11 cellular contexts compared by ENCODE assay signal in the genomic region with DNA sequence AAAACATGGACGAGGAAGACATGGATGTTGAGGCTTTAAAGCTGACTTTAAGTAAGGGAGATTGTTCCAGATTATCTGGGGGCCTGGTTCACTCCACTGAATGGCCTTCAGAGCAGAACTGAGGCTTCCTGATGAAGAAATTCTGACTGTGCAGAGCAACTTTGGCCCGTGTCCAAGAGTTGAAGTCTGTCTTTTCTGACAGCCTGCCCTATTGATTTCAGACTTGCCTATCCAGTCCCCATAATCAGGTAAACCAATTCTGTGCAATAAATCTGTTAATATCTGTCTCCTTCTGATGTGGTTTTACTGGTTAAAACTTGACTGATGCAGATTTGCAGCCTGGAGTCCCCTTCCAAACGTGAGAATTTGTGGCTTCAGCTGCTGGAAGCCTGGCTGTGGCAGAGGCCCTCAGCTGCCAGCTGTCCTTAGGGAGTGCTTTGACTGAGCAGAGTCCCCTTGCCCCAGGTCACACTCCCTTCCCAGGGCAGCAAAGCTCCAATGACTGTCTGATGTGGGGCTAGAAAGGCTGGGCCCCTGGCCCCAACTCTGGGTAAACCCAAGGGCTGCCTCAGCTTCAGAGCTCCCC.
DNase-seq lines count a peak whose midpoint lies in the region; ATAC-seq, FAIRE-seq and TF ChIP-seq lines count a peak whose summit lies in the region.
"Had no signal": no experiment of that assay in that cellular context is flagged by ENCODE, and none has a peak within 500 bp of the region (broad histone marks: within the 10 kb centered on the region; RNA-seq: fewer than 3 reads in every experiment).

No MANE protein-coding gene starts in this region.

- H3K9me3 ChIP-seq in DND-41 (ENCODE audit: insufficient read depth, low read length, severe bottlenecking), result no peaks in the 10 kb centered on the region
- H3K9me3 ChIP-seq in GM12878 (replicated peaks; ENCODE audit: control insufficient read depth, insufficient read depth, low read length), result no peaks in the 10 kb centered on the region
- no peaks in the 10 kb centered on the region for H3K9me3 ChIP-seq in mesenchymal stem cell (ENCODE audit: control insufficient read depth, low read length)

- TF ChIP-seq RAD21 in GM12878 (IDR thresholded peaks at IDR 0.05; ENCODE audit: insufficient read depth, low read depth, low read length), result no peak

- TF ChIP-seq CTCF in DND-41 (IDR thresholded peaks at IDR 0.05; ENCODE audit: borderline replicate concordance, extremely low read depth, low read length, poor library complexity, severe bottlenecking), result no peak
- TF ChIP-seq CTCF in GM12878 (IDR thresholded peaks at IDR 0.05 in 2 of 3, conservative IDR thresholded peaks at IDR 0.05 in 1 of 3; ENCODE audit: control insufficient read depth in 2 of 3, extremely low read depth in 1 of 3, insufficient read depth in 1 of 3, low read depth in 3 of 3, low read length in 3 of 3), result no peak
- no peak for TF ChIP-seq CTCF in D721Med (IDR thresholded peaks at IDR 0.05; ENCODE audit: insufficient read depth, missing control alignments)

- H3K14ac ChIP-seq in mesenchymal stem cell (ENCODE audit: low read length in 2 of 2), result no peak overlapping the region

- peak overlapping the region; percentile 67 to 71 for H2BK12ac ChIP-seq in mesenchymal stem cell (ENCODE audit: low read length in 2 of 2)

- H3K27ac ChIP-seq in DND-41 (ENCODE audit: low read length) (no peak overlapping the region), GM12878 (ENCODE audit: control insufficient read depth, insufficient read depth) (no peak overlapping the region), mesenchymal stem cell (ENCODE audit: low read length, poor library complexity, severe bottlenecking) (no peak overlapping the region)

- H2AK5ac ChIP-seq in mesenchymal stem cell (ENCODE audit: low read length, severe bottlenecking), result peak overlapping the region; percentile 9

- peak; percentile 24 for DNase-seq in DND-41
- DNase-seq in MV-4-11 (lab: John Stamatoyannopoulos, UW), result peak; percentile 54
- no peak for DNase-seq in GM12878 (ENCODE audit: low read depth, low spot score)
- DNase-seq in mesenchymal stem cell, result peak; percentile 59
- DNase-seq in 8988T, result no peak
- DNase-seq in D721Med (ENCODE audit: insufficient read length, low spot score), result no peak
- DNase-seq in stimulated activated CD4-positive, alpha-beta T cell treated with anti-CD3 and anti-CD28 coated beads, Interleukin-12 subunit alpha, Interleukin-12 subunit beta, amount 100 ng/mL, for 4 hours, result no peak
- DNase-seq: GF-D8; NK-92 treated with Interleukin-12 subunit alpha and Interleukin-12 subunit beta, amount 100 ng/mL, for 24 hours had no signal

- TF ChIP-seq EP300 in GM12878 (IDR thresholded peaks at IDR 0.05; ENCODE audit: borderline replicate concordance in 1 of 2, control insufficient read depth in 1 of 2, low read depth in 2 of 2, low read length in 2 of 2), result no peak

- CTCF ChIA-PET in GM12878 (lab: Yijun Ruan, JAX), result interaction anchor here (1.5 kb wide), 1 partner anchor 153 kb away, joined by 3 read pairs; no protein-coding TSS in a partner anchor

- H3K4me1 ChIP-seq in DND-41 (ENCODE audit: insufficient read depth, low read length), result no peaks in the 10 kb centered on the region
- no peaks in the 10 kb centered on the region for H3K4me1 ChIP-seq in GM12878 (ENCODE audit: control insufficient read depth, insufficient read depth, low read length)
- peaks cover 18% of the 10 kb centered on the region for H3K4me1 ChIP-seq in mesenchymal stem cell (ENCODE audit: control insufficient read depth, insufficient read depth, low read depth, low read length)

- H3K4me3 ChIP-seq in DND-41 (ENCODE audit: low read depth in 1 of 2, low read length in 2 of 2), result no peak overlapping the region
- H3K4me3 ChIP-seq in GM12878, result no peak overlapping the region
- no peak overlapping the region for H3K4me3 ChIP-seq in mesenchymal stem cell (ENCODE audit: insufficient read depth in 1 of 2, low read depth in 1 of 2, low read length in 2 of 2)

- TF ChIP-seq POLR2A in GM12878 (IDR thresholded peaks at IDR 0.05; ENCODE audit: low read depth, low read length), result no peak

- H4K91ac ChIP-seq in mesenchymal stem cell (ENCODE audit: low read length), result no peak overlapping the region

- peaks cover 4% of the 10 kb centered on the region for H3K27me3 ChIP-seq in DND-41 (ENCODE audit: insufficient read depth, low read length, poor library complexity)
- no peaks in the 10 kb centered on the region; a peak in 1 of 4 replicates for H3K27me3 ChIP-seq in GM12878 (replicated peaks in 1 of 2; ENCODE audit: control insufficient read depth in 2 of 2, insufficient read depth in 2 of 2, low read length in 1 of 2)
- H3K27me3 ChIP-seq in mesenchymal stem cell (ENCODE audit: control insufficient read depth in 1 of 2, insufficient read depth in 1 of 2, low read length in 2 of 2), result peaks cover 0 to 24% of the 10 kb centered on the region in 2 experiments

- H2AFZ ChIP-seq in DND-41 (ENCODE audit: low read depth, low read length) (no peak overlapping the region), GM12878 (ENCODE audit: control insufficient read depth, low read depth, low read length) (no peak overlapping the region), mesenchymal stem cell (ENCODE audit: low read depth, low read length) (no peak overlapping the region)

- H3K23ac ChIP-seq in mesenchymal stem cell (ENCODE audit: low read length in 2 of 2), result no peak overlapping the region

- intact Hi-C loops in GM12878 (cut with micrococcal nuclease; ENCODE audit: unreplicated experiment), result no loop called here

- H3K9ac ChIP-seq in DND-41 (ENCODE audit: low read depth, low read length), result no peak overlapping the region
- no peak overlapping the region for H3K9ac ChIP-seq in GM12878 (ENCODE audit: control insufficient read depth, insufficient read depth, low read length)
- no peak overlapping the region for H3K9ac ChIP-seq in mesenchymal stem cell (ENCODE audit: low read length)

- in situ Hi-C loops in GM12878 (cut with MboI), result no loop called here

- ATAC-seq in DND-41 (ENCODE audit: insufficient read depth, low read depth), result peak; percentile 69
- no peak; the same call in 1 of the 3 replicates for ATAC-seq in GM12878
- ATAC-seq in HG03175 (IDR thresholded peaks at IDR 0.05; ENCODE audit: unreplicated experiment), result no peak

- H3K18ac ChIP-seq in mesenchymal stem cell (ENCODE audit: low read depth in 1 of 2, low read length in 2 of 2), result peak overlapping the region; percentile 37 to 44

- no TSS peak for BruUV-seq in GM12878 (replicated peaks; lab: Mats Ljungman, UMichigan)

- RAD21 ChIA-PET in GM12878 (lab: Charles Lee; ENCODE audit: unreplicated experiment), result no interaction called here

- no peak overlapping the region for H2BK5ac ChIP-seq in mesenchymal stem cell (ENCODE audit: low read depth, low read length, poor library complexity, severe bottlenecking)

- 14% methylated on average over 3 of the region's 3 CpGs for WGBS in GM12878 (ENCODE audit: insufficient coverage, insufficient replicate concordance, low lambda C conversion rate, missing lambda C conversion rate)
- 75% methylated on average over 3 of the region's 3 CpGs for WGBS in mesenchymal stem cell

- no peak overlapping the region for H4K8ac ChIP-seq in mesenchymal stem cell (ENCODE audit: low read length)

- SMC1A ChIA-PET in GM12878 (lab: Charles Lee; ENCODE audit: uncharacterized antibody, unreplicated experiment), result interaction anchor here (0.9 to 1.1 kb wide), 2 partner anchors 41 to 316 kb away, joined by 3 to 4 read pairs; no protein-coding TSS in a partner anchor

- H3K4me2 ChIP-seq in DND-41 (ENCODE audit: insufficient read depth, low read length) (no peak overlapping the region), GM12878 (ENCODE audit: control insufficient read depth, insufficient read depth) (no peak overlapping the region), mesenchymal stem cell (ENCODE audit: low read length, poor library complexity, severe bottlenecking) (no peak overlapping the region)

- no peaks in the 10 kb centered on the region for H3K79me1 ChIP-seq in mesenchymal stem cell (replicated peaks; ENCODE audit: low read length, poor library complexity, severe bottlenecking)

- FAIRE-seq in GM12878 (lab: Jason Lieb, UNC), result no peak
- FAIRE-seq in D721Med (lab: Jason Lieb, UNC), result no peak
- FAIRE-seq: colon had no signal

- H3K36me3 ChIP-seq in DND-41 (ENCODE audit: insufficient read depth, low read length), result no peaks in the 10 kb centered on the region
- H3K36me3 ChIP-seq in GM12878 (ENCODE audit: control insufficient read depth in 2 of 2, insufficient read depth in 2 of 2, low read length in 1 of 2), result no peaks in the 10 kb centered on the region
- no peaks in the 10 kb centered on the region for H3K36me3 ChIP-seq in mesenchymal stem cell (ENCODE audit: control insufficient read depth in 1 of 2, insufficient read depth in 2 of 2, low read depth in 1 of 2, low read length in 2 of 2)

- H2BK120ac ChIP-seq in mesenchymal stem cell (ENCODE audit: low read depth, low read length), result no peak overlapping the region

- peak overlapping the region; percentile 76 for H2BK15ac ChIP-seq in mesenchymal stem cell (ENCODE audit: low read depth, poor library complexity, severe bottlenecking)

- H3K4ac ChIP-seq in mesenchymal stem cell (ENCODE audit: low read depth in 1 of 2, low read length in 2 of 2), result peak overlapping the region in 1 of 2 experiments; percentile 15

- H4K20me1 ChIP-seq in DND-41 (ENCODE audit: insufficient read depth, low read length) (no peaks in the 10 kb centered on the region), GM12878 (ENCODE audit: control insufficient read depth, insufficient read depth) (no peaks in the 10 kb centered on the region)

- H3K79me2 ChIP-seq in DND-41 (ENCODE audit: insufficient read depth, low read length) (no peaks in the 10 kb centered on the region), GM12878 (ENCODE audit: control insufficient read depth, insufficient read depth, low read length) (no peaks in the 10 kb centered on the region)

- POLR2A ChIA-PET in GM12878 (lab: Charles Lee), result no interaction called here

TF ChIP-seq in GM12878, 131 proteins besides CTCF, POLR2A, EP300 and RAD21 (continues in another document):
- TF ChIP-seq, protein P1, sequence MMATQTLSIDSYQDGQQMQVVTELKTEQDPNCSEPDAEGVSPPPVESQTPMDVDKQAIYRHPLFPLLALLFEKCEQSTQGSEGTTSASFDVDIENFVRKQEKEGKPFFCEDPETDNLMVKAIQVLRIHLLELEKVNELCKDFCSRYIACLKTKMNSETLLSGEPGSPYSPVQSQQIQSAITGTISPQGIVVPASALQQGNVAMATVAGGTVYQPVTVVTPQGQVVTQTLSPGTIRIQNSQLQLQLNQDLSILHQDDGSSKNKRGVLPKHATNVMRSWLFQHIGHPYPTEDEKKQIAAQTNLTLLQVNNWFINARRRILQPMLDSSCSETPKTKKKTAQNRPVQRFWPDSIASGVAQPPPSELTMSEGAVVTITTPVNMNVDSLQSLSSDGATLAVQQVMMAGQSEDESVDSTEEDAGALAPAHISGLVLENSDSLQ (IDR thresholded peaks at IDR 0.05), result no peak
- TF ChIP-seq NR2C1 (IDR thresholded peaks at IDR 0.05) (no peak), MEF2A (IDR thresholded peaks at IDR 0.05; ENCODE audit: insufficient read depth, low read depth, low read length) (no peak), NFIC (IDR thresholded peaks at IDR 0.05; ENCODE audit: low read depth, low read length) (no peak), TBL1XR1 (IDR thresholded peaks at IDR 0.05; ENCODE audit: low read depth, low read length) (no peak), BMI1 (IDR thresholded peaks at IDR 0.05; ENCODE audit: borderline replicate concordance) (no peak), SMARCA5 (IDR thresholded peaks at IDR 0.05) (no peak)

Comparison
In these comparisons a context has a peak if more than half of its experiments do, and no peak if none do; other contexts are left out.
1. DNase-seq: peak in DND-41 (single experiment), MV-4-11 (single experiment) and mesenchymal stem cell (single experiment); none in GM12878 (single experiment), 8988T (single experiment), D721Med (single experiment) and stimulated activated CD4-positive, alpha-beta T cell treated with anti-CD3 and anti-CD28 coated beads, Interleukin-12 subunit alpha, Interleukin-12 subunit beta, amount 100 ng/mL, for 4 hours (single experiment).